In genomic region chr2:141313972-141314371, GRCh38 we compare ENCODE assay signal across 9 cellular contexts.
"Had no signal": no experiment of that assay in that cellular context is flagged by ENCODE, and none has a peak within 500 bp of the region (broad histone marks: within the 10 kb centered on the region; RNA-seq: fewer than 3 reads in every experiment).

No MANE protein-coding gene starts in this region.

- ATAC-seq: HCT116 had no signal

- DNase-seq: GM23248, GOT3, H7, HFFc6, KG1 had no signal

- H3K27ac ChIP-seq: GM23248, HL-60 had no signal

- H3K4me3 ChIP-seq: GM23248, HAP-1 had no signal

- H3K9me3 ChIP-seq: HAP-1 had no signal

- H3K36me3 ChIP-seq: HAP-1 had no signal

- H2AFZ ChIP-seq: GM23248 had no signal

- H3K27me3 Mint-ChIP-seq: IgD-negative memory B cell had no signal

- H3K4me3 Mint-ChIP-seq: HFFc6, IgD-negative memory B cell had no signal

- H3K36me3 Mint-ChIP-seq: IgD-negative memory B cell had no signal

- H3K9ac ChIP-seq: GM23248 had no signal

- H3K27ac Mint-ChIP-seq: HFFc6, IgD-negative memory B cell had no signal

- H3K4me1 Mint-ChIP-seq: IgD-negative memory B cell had no signal
